Comparison of ENCODE assay signal across 22 cellular contexts in genomic region chr4:98711526-98711925, GRCh38. TPM values are rescaled to one million over a fixed set of nuclear protein-coding genes. Genes with fewer than 3 reads are reported as not detected.
DNase-seq lines count a peak whose midpoint lies in the region; ATAC-seq, FAIRE-seq and TF ChIP-seq lines count a peak whose summit lies in the region.
"Had no signal": no experiment of that assay in that cellular context is flagged by ENCODE, and none has a peak within 500 bp of the region (broad histone marks: within the 10 kb centered on the region; RNA-seq: fewer than 3 reads in every experiment).

No MANE protein-coding gene starts in this region.

- no peak overlapping the region for H3K27ac ChIP-seq in astrocyte (ENCODE audit: low read depth, low read length)
- H3K27ac ChIP-seq: RWPE1 had no signal

- DNase-seq in HFFc6: no peak
- peak; percentile 14 for DNase-seq in astrocyte (ENCODE audit: low read depth)
- DNase-seq in fibroblast of villous mesenchyme (ENCODE audit: low read depth): peak; percentile 16
- no peak for DNase-seq in 8988T
- no peak for DNase-seq in NCI-H526 treated with DMSO at 0.1 percent for 48 hours (lab: John Stamatoyannopoulos, UW)
- DNase-seq: BE2C; CD4-positive, CD25-positive, alpha-beta regulatory T cell; COR-L47; DMS 273 treated with DMSO at 0.1 percent for 48 hours; DND-41; GF-D8; GOT3; NCI-H1105 treated with DMSO at 0.1 percent for 48 hours; NCI-H1694; NCI-H2107; NCI-H524; SIG-M5 had no signal

- H3K27me3 Mint-ChIP-seq in HFFc6 (ENCODE audit: insufficient read depth): no peaks in the 10 kb centered on the region; the same call in 1 of the 2 replicates
- H3K27me3 Mint-ChIP-seq in astrocyte (ENCODE audit: low read depth, unreplicated experiment): no peaks in the 10 kb centered on the region
- H3K27me3 Mint-ChIP-seq: CD4-positive, CD25-positive, alpha-beta regulatory T cell had no signal

- H3K9me3 Mint-ChIP-seq in HFFc6 (no peaks in the 10 kb centered on the region), astrocyte (ENCODE audit: unreplicated experiment) (peaks cover 2% of the 10 kb centered on the region)

- H3K79me2 ChIP-seq in astrocyte (ENCODE audit: insufficient read depth, low read length): no peaks in the 10 kb centered on the region

- H3K4me2 ChIP-seq in astrocyte (ENCODE audit: low read length): no peak overlapping the region

- H3K36me3 ChIP-seq in astrocyte (ENCODE audit: insufficient read depth, low read length): no peaks in the 10 kb centered on the region
- H3K36me3 ChIP-seq: BE2C had no signal

- peaks cover 4% of the 10 kb centered on the region for H3K4me1 ChIP-seq in astrocyte (ENCODE audit: insufficient read depth, low read length)
- H3K4me1 ChIP-seq: BE2C had no signal

- H3K27me3 ChIP-seq in astrocyte (ENCODE audit: insufficient read depth, low read length): no peaks in the 10 kb centered on the region
- H3K27me3 ChIP-seq: BE2C had no signal

- no peak overlapping the region for H3K9ac ChIP-seq in astrocyte (ENCODE audit: low read length)

- TF ChIP-seq CTCF in HFFc6 (IDR thresholded peaks at IDR 0.05): no peak
- TF ChIP-seq CTCF in astrocyte (IDR thresholded peaks at IDR 0.05; ENCODE audit: insufficient read depth, low read depth, low read length): no peak
- TF ChIP-seq CTCF in fibroblast of villous mesenchyme (IDR thresholded peaks at IDR 0.05; ENCODE audit: insufficient read depth, low read depth, low read length): no peak

- peak; percentile 41 for FAIRE-seq in astrocyte (lab: Jason Lieb, UNC)
- FAIRE-seq: K562 had no signal

- no peak overlapping the region for H2AFZ ChIP-seq in astrocyte (ENCODE audit: low read depth, low read length)

- H4K20me1 ChIP-seq in astrocyte (ENCODE audit: insufficient read depth, low read length): no peaks in the 10 kb centered on the region

- H3K4me1 Mint-ChIP-seq in HFFc6 (ENCODE audit: low read depth) (peaks cover 42% of the 10 kb centered on the region), astrocyte (ENCODE audit: low read depth, unreplicated experiment) (peaks cover 6% of the 10 kb centered on the region)

- H3K36me3 Mint-ChIP-seq in HFFc6 (ENCODE audit: low read depth) (no peaks in the 10 kb centered on the region), astrocyte (ENCODE audit: low read depth, unreplicated experiment) (no peaks in the 10 kb centered on the region)
- H3K36me3 Mint-ChIP-seq: CD4-positive, CD25-positive, alpha-beta regulatory T cell had no signal

- no peak for ATAC-seq in GM21367 (IDR thresholded peaks at IDR 0.05; ENCODE audit: unreplicated experiment)
- no peak for ATAC-seq in GM21723 (IDR thresholded peaks at IDR 0.05; ENCODE audit: unreplicated experiment)
- ATAC-seq: HCT116, K562 had no signal

- H3K27ac Mint-ChIP-seq in HFFc6 (peak overlapping the region; percentile 76), astrocyte (ENCODE audit: unreplicated experiment) (peak overlapping the region; percentile 81)
- H3K27ac Mint-ChIP-seq: CD4-positive, CD25-positive, alpha-beta regulatory T cell had no signal

- H3K9me3 ChIP-seq in astrocyte (ENCODE audit: insufficient read depth, low read depth, low read length): no peaks in the 10 kb centered on the region
- H3K9me3 ChIP-seq: BE2C had no signal

- H3K4me3 Mint-ChIP-seq in HFFc6: no peak overlapping the region
- no peak overlapping the region for H3K4me3 Mint-ChIP-seq in astrocyte (ENCODE audit: unreplicated experiment)
- H3K4me3 Mint-ChIP-seq: CD4-positive, CD25-positive, alpha-beta regulatory T cell had no signal

- H3K4me3 ChIP-seq in astrocyte (ENCODE audit: insufficient read depth, low read depth, low read length) (no peak overlapping the region), fibroblast of villous mesenchyme (ENCODE audit: low read depth, low read length) (no peak overlapping the region)
- H3K4me3 ChIP-seq: K562 had no signal

RNA-seq across cellular contexts. Expression of gene TSPAN5, which starts 53.1 kb away (rescaled TPM):
- 10 to 100 TPM; 59.6 to 75.4 (median 67.6) TPM for total RNA-seq in HFFc6 (2021; fragmentation: NEBNext Ultra II Directional; extraction: Animal tissue kit (Norgen Biotek cat#: 25700))
- total RNA-seq in astrocyte (61.4 and 69.0 TPM in 2 replicates), fibroblast of villous mesenchyme (46.1 and 50.5 TPM in 2 replicates)

Comparison
In these comparisons a context has a peak if more than half of its experiments do, and no peak if none do; other contexts are left out.
1. DNase-seq: peak in astrocyte (single experiment) and fibroblast of villous mesenchyme (single experiment); none in HFFc6 (single experiment), 8988T (single experiment) and NCI-H526 treated with DMSO at 0.1 percent for 48 hours (single experiment).